Comparison of ENCODE assay signal across 9 cellular contexts in genomic region chr15:80615783-80616391, GRCh38.
DNase-seq lines count a peak whose midpoint lies in the region; ATAC-seq, FAIRE-seq and TF ChIP-seq lines count a peak whose summit lies in the region.
"Had no signal": no experiment of that assay in that cellular context is flagged by ENCODE, and none has a peak within 500 bp of the region (broad histone marks: within the 10 kb centered on the region; RNA-seq: fewer than 3 reads in every experiment).

No MANE protein-coding gene starts in this region.

- H3K9me3 ChIP-seq in AG04450 (ENCODE audit: control insufficient read depth, insufficient read depth, low read length), result no peaks in the 10 kb centered on the region; the same call in 1 of the 2 replicates

- H3K4me3 Mint-ChIP-seq in activated CD4-positive, alpha-beta T cell treated with anti-CD3 and anti-CD28 coated beads for 36 hours, result no peak overlapping the region
- H3K4me3 Mint-ChIP-seq: stimulated activated naive CD8-positive, alpha-beta T cell treated with anti-CD3 and anti-CD28 coated beads, Interleukin-15, Interleukin-2, amounts not matched to agents 100 ng/mL and 50 ng/mL, for 24 hours had no signal

- no peak overlapping the region for H3K4me3 ChIP-seq in AG04450 (ENCODE audit: low read depth, low read length)

- no peak for TF ChIP-seq CTCF in AG04450 (IDR thresholded peaks at IDR 0.05; ENCODE audit: low read depth, low read length)

- H3K27ac ChIP-seq in AG04450 (ENCODE audit: low read depth, low read length), result peak overlapping the region; percentile 48

- intact Hi-C loops in activated CD4-positive, alpha-beta T cell treated with anti-CD3 and anti-CD28 coated beads for 36 hours (cut with DNase I, micrococcal nuclease), result loop anchor here in 1 of 2 experiments (5.0 kb wide), 1 partner anchor 161 kb away; the partner anchor contains the start of gene CEMIP

- ATAC-seq in left lobe of liver, result peak; percentile 82
- no peak for ATAC-seq in HG03108 (IDR thresholded peaks at IDR 0.05; ENCODE audit: unreplicated experiment)
- no peak for ATAC-seq in activated CD4-positive, alpha-beta T cell treated with anti-CD3 and anti-CD28 coated beads for 36 hours

- FAIRE-seq in RCC 7860 (lab: Jason Lieb, UNC), result no peak

- DNase-seq in AG04450 (ENCODE audit: low read depth, low spot score), result peak; percentile 33
- peak; percentile 86 for DNase-seq in NCI-H1436 (lab: John Stamatoyannopoulos, UW)
- peak; percentile 95 for DNase-seq in amniotic epithelial cell (ENCODE audit: low read depth)
- peak; percentile 63 for DNase-seq in left lobe of liver (ENCODE audit: low spot score)
- DNase-seq in RCC 7860 (ENCODE audit: low spot score), result no peak
- DNase-seq in activated CD4-positive, alpha-beta T cell treated with anti-CD3 and anti-CD28 coated beads for 36 hours, result no peak
- no peak for DNase-seq in retina

- H3K36me3 Mint-ChIP-seq in activated CD4-positive, alpha-beta T cell treated with anti-CD3 and anti-CD28 coated beads for 36 hours (ENCODE audit: low read depth), result no peaks in the 10 kb centered on the region

- peaks cover 21% of the 10 kb centered on the region for H3K27me3 Mint-ChIP-seq in activated CD4-positive, alpha-beta T cell treated with anti-CD3 and anti-CD28 coated beads for 36 hours

- no peaks in the 10 kb centered on the region for H3K4me1 Mint-ChIP-seq in activated CD4-positive, alpha-beta T cell treated with anti-CD3 and anti-CD28 coated beads for 36 hours

- CTCF ChIA-PET in AG04450 (lab: Charles Lee), result no interaction called here
- CTCF ChIA-PET in activated CD4-positive, alpha-beta T cell treated with anti-CD3 and anti-CD28 coated beads for 36 hours (lab: Charles Lee), result no interaction called here

- no peaks in the 10 kb centered on the region for H3K9me3 Mint-ChIP-seq in activated CD4-positive, alpha-beta T cell treated with anti-CD3 and anti-CD28 coated beads for 36 hours (ENCODE audit: low read depth)
- H3K9me3 Mint-ChIP-seq: stimulated activated naive CD8-positive, alpha-beta T cell treated with anti-CD3 and anti-CD28 coated beads, Interleukin-15, Interleukin-2, amounts not matched to agents 100 ng/mL and 50 ng/mL, for 24 hours had no signal

- no peak overlapping the region for H3K27ac Mint-ChIP-seq in activated CD4-positive, alpha-beta T cell treated with anti-CD3 and anti-CD28 coated beads for 36 hours
- H3K27ac Mint-ChIP-seq: stimulated activated naive CD8-positive, alpha-beta T cell treated with anti-CD3 and anti-CD28 coated beads, Interleukin-15, Interleukin-2, amounts not matched to agents 100 ng/mL and 50 ng/mL, for 24 hours had no signal

- H3K27me3 ChIP-seq in AG04450 (ENCODE audit: control insufficient read depth, insufficient read depth, low read length), result no peaks in the 10 kb centered on the region

- POLR2A ChIA-PET in AG04450 (lab: Yijun Ruan, JAX), result no interaction called here
- POLR2A ChIA-PET in activated CD4-positive, alpha-beta T cell treated with anti-CD3 and anti-CD28 coated beads for 36 hours (lab: Charles Lee), result no interaction called here

Comparison
In these comparisons a context has a peak if more than half of its experiments do, and no peak if none do; other contexts are left out.
1. DNase-seq: peak in AG04450 (single experiment), NCI-H1436 (single experiment), amniotic epithelial cell (single experiment) and left lobe of liver (single experiment); none in RCC 7860 (single experiment), activated CD4-positive, alpha-beta T cell treated with anti-CD3 and anti-CD28 coated beads for 36 hours (single experiment) and retina (single experiment).